14 cellular contexts compared by ENCODE assay signal in genomic region chr1:25003457-25004190, GRCh38.
DNase-seq lines count a peak whose midpoint lies in the region; ATAC-seq and TF ChIP-seq lines count a peak whose summit lies in the region.
"Had no signal": no experiment of that assay in that cellular context is flagged by ENCODE, and none has a peak within 500 bp of the region (broad histone marks: within the 10 kb centered on the region; RNA-seq: fewer than 3 reads in every experiment).

No MANE protein-coding gene starts in this region.

- H3K4me1 ChIP-seq in tibial nerve: peaks cover 0 to 13% (median 0%) of the 10 kb centered on the region in 4 donors
- H3K4me1 ChIP-seq: body of pancreas, Caco-2, SJCRH30 had no signal

- no peak overlapping the region for H3K27ac ChIP-seq in tibial nerve
- H3K27ac ChIP-seq: body of pancreas, left lung, SJCRH30 had no signal

- 82 to 84% methylated on average over 7 of the region's 7 CpGs for WGBS in tibial nerve, 2 donors

- no peak for TF ChIP-seq EP300 in tibial nerve (IDR thresholded peaks at IDR 0.05)

- H3K9me3 ChIP-seq in tibial nerve: no peaks in the 10 kb centered on the region
- H3K9me3 ChIP-seq: body of pancreas, Caco-2, left lung, SJCRH30 had no signal

- H3K27me3 Mint-ChIP-seq in HFFc6 (ENCODE audit: insufficient read depth) (peaks cover 24% of the 10 kb centered on the region), osteocyte (ENCODE audit: unreplicated experiment) (peaks cover 8% of the 10 kb centered on the region)

- no peaks in the 10 kb centered on the region for H3K9me3 Mint-ChIP-seq in HFFc6
- H3K9me3 Mint-ChIP-seq in activated naive CD4-positive, alpha-beta T cell treated with anti-CD3 and anti-CD28 coated beads, Interleukin-2, amount 50 U/mL, for 72 hours: no peaks in the 10 kb centered on the region
- H3K9me3 Mint-ChIP-seq in osteocyte (ENCODE audit: unreplicated experiment): no peaks in the 10 kb centered on the region
- H3K9me3 Mint-ChIP-seq: H9 had no signal

- peak; percentile 31 to 45 for DNase-seq in activated CD4-positive, alpha-beta T cell treated with anti-CD3 and anti-CD28 coated beads for 4 hours
- no peak for DNase-seq in activated CD4-positive, alpha-beta T cell treated with anti-CD3 and anti-CD28 coated beads for 1 hour
- DNase-seq in HFFc6 (peak; percentile 25), osteocyte (ENCODE audit: extremely low spot score, unreplicated experiment) (no peak), DMS153 (lab: John Stamatoyannopoulos, UW) (no peak), anterior cingulate cortex (lab: John Stamatoyannopoulos, UW) (no peak), tibial nerve (ENCODE audit: low spot score in 2 of 2) (no peak)
- peak in 1 of 2 donors; percentile 79 for DNase-seq in activated naive CD4-positive, alpha-beta T cell treated with anti-CD3 and anti-CD28 coated beads, Interleukin-2, amount 50 U/mL, for 72 hours (ENCODE audit: low spot score in 2 of 2)
- DNase-seq: body of pancreas, Caco-2, H9, NCI-H1417 treated with DMSO at 0.1 percent for 48 hours, SJCRH30 had no signal

- ATAC-seq in activated naive CD4-positive, alpha-beta T cell treated with anti-CD3 and anti-CD28 coated beads, Interleukin-2, amount 50 U/mL, for 72 hours: peak; percentile 75 to 85
- ATAC-seq: body of pancreas, left lung had no signal

- H3K27me3 ChIP-seq in tibial nerve: peaks cover 0 to 30% of the 10 kb centered on the region in 2 donors
- H3K27me3 ChIP-seq: body of pancreas had no signal

- H3K27ac Mint-ChIP-seq in HFFc6: peak overlapping the region; percentile 42
- peak overlapping the region; percentile 81 to 87 for H3K27ac Mint-ChIP-seq in activated naive CD4-positive, alpha-beta T cell treated with anti-CD3 and anti-CD28 coated beads, Interleukin-2, amount 50 U/mL, for 72 hours
- H3K27ac Mint-ChIP-seq in osteocyte (ENCODE audit: unreplicated experiment): peak overlapping the region; percentile 35
- H3K27ac Mint-ChIP-seq: H9 had no signal

- no peak overlapping the region for H3K4me3 ChIP-seq in tibial nerve
- H3K4me3 ChIP-seq: body of pancreas, left lung, SJCRH30 had no signal

- H3K4me3 Mint-ChIP-seq in HFFc6 (no peak overlapping the region), osteocyte (ENCODE audit: unreplicated experiment) (no peak overlapping the region)
- H3K4me3 Mint-ChIP-seq: H9 had no signal

- TF ChIP-seq POLR2A in tibial nerve (IDR thresholded peaks at IDR 0.05): no peak

- H3K36me3 ChIP-seq in tibial nerve: no peaks in the 10 kb centered on the region
- H3K36me3 ChIP-seq: left lung, SJCRH30 had no signal

- peaks cover 22% of the 10 kb centered on the region for H3K4me1 Mint-ChIP-seq in HFFc6 (ENCODE audit: low read depth)
- H3K4me1 Mint-ChIP-seq in osteocyte (ENCODE audit: unreplicated experiment): peaks cover 41% of the 10 kb centered on the region

- TF ChIP-seq CTCF in HFFc6 (IDR thresholded peaks at IDR 0.05) (no peak; the same call in 1 of the 2 replicates), osteocyte (IDR thresholded peaks at IDR 0.05) (no peak), tibial nerve (IDR thresholded peaks at IDR 0.05) (no peak)

- H3K36me3 Mint-ChIP-seq in HFFc6 (ENCODE audit: low read depth): no peaks in the 10 kb centered on the region
- peaks cover 0 to 5% of the 10 kb centered on the region in 2 donors for H3K36me3 Mint-ChIP-seq in activated naive CD4-positive, alpha-beta T cell treated with anti-CD3 and anti-CD28 coated beads, Interleukin-2, amount 50 U/mL, for 72 hours
- H3K36me3 Mint-ChIP-seq in osteocyte (ENCODE audit: unreplicated experiment): no peaks in the 10 kb centered on the region

Comparison
In these comparisons a context has a peak if more than half of its experiments do, and no peak if none do; other contexts are left out.
1. DNase-seq: peak in activated CD4-positive, alpha-beta T cell treated with anti-CD3 and anti-CD28 coated beads for 4 hours (2 of 2) and HFFc6 (single experiment); none in activated CD4-positive, alpha-beta T cell treated with anti-CD3 and anti-CD28 coated beads for 1 hour (single experiment), osteocyte (single experiment), DMS153 (single experiment), anterior cingulate cortex (0 of 58) and tibial nerve (0 of 2).
2. Peak in every context shown above with its lines, with median percentiles within 50 percentile points of each other: H3K27ac Mint-ChIP-seq.